8 cellular contexts compared by ENCODE assay signal in the genomic region with DNA sequence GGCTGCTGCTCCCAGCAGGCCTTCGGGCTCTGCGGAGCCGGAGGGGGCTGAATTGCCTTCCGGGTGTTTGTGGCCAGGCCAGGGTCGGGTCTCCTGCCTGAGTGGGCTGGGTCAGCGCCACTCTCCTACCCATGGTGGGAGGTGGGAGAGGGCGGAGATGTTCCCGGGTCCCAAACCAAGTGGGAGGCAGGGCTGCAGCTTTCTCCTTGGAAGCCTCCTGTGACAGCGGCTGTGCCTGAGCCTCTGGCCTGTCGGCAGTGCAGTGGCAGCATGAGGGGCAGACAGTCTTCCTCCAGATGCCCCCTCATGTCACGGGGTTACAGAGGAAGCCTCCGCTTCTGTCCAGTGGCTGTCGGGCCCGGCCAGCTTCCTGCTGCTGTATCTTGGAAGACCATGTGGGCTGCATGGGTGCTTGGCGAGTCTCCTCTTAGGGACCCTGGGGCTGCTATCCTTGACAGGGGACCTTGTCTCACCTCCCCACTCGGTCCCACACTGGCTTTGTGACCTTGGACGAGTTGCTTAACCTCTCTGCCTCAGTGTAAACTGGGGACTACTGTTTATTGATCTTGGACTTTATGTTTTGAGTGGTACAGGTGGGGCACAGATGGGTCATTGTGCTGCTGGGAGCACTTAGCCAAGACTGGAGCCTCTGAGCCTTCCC. TPM values are rescaled to one million over a fixed set of nuclear protein-coding genes. Genes with fewer than 3 reads are reported as not detected.
DNase-seq lines count a peak whose midpoint lies in the region; ATAC-seq lines count a peak whose summit lies in the region.

No MANE protein-coding gene starts in this region.

- intact Hi-C loops in Right ventricle myocardium inferior (cut with DNase I): loop anchor here (2.0 kb wide), 1 partner anchor 82 kb away; no protein-coding TSS in a partner anchor
- intact Hi-C loops in left cardiac atrium (cut with DNase I): loop anchor here (5.0 to 10.0 kb wide), 2 partner anchors 70 to 72 kb away; no protein-coding TSS in a partner anchor
- intact Hi-C loops in dendritic cell treated with granulocyte-macrophage colony-stimulating factor and Interleukin-4, amounts not matched to agents 40 ng/mL and 50 ng/mL, for 4 days (cut with micrococcal nuclease): loop anchor here (5.0 kb wide), 3 partner anchors 35 to 80 kb away; no protein-coding TSS in a partner anchor
- intact Hi-C loops in naive thymus-derived CD4-positive, alpha-beta T cell (cut with micrococcal nuclease): loop anchor here (1.0 to 2.0 kb wide), 6 partner anchors 14 to 83 kb away; no protein-coding TSS in a partner anchor
- intact Hi-C loops in aorta (cut with DNase I): loop anchor here (5.0 kb wide), 3 partner anchors 45 to 80 kb away; no protein-coding TSS in a partner anchor

- H3K9me3 ChIP-seq in naive thymus-derived CD4-positive, alpha-beta T cell (ENCODE audit: control insufficient read depth in 2 of 3, low read length in 3 of 3): no peaks in the 10 kb centered on the region
- H3K9me3 ChIP-seq in aorta (ENCODE audit: control insufficient read depth, low read length): no peaks in the 10 kb centered on the region

- H3K27ac Mint-ChIP-seq in dendritic cell treated with granulocyte-macrophage colony-stimulating factor and Interleukin-4, amounts not matched to agents 40 ng/mL and 50 ng/mL, for 4 days: peak overlapping the region; percentile 82
- peak overlapping the region; percentile 91 to 99 (median 97) for H3K27ac Mint-ChIP-seq in naive thymus-derived CD4-positive, alpha-beta T cell

- H3K27ac ChIP-seq in naive thymus-derived CD4-positive, alpha-beta T cell (ENCODE audit: low read depth, low read length): peak overlapping the region; percentile 78
- H3K27ac ChIP-seq in aorta (ENCODE audit: low read depth in 1 of 2, low read length in 2 of 2): peak overlapping the region; percentile 24 to 82

- WGBS in aorta, 2 donors: 4 to 6% methylated on average over 17 of the region's 17 CpGs

- peaks cover 0 to 28% (median 0%) of the 10 kb centered on the region in 3 experiments for H3K36me3 ChIP-seq in naive thymus-derived CD4-positive, alpha-beta T cell (ENCODE audit: control insufficient read depth in 2 of 3, insufficient read depth in 3 of 3, low read length in 3 of 3)
- H3K36me3 ChIP-seq in aorta (ENCODE audit: control insufficient read depth in 1 of 2, insufficient read depth in 2 of 2, low read length in 1 of 2): no peaks in the 10 kb centered on the region

- peak overlapping the region; percentile 95 for H3K4me3 Mint-ChIP-seq in dendritic cell treated with granulocyte-macrophage colony-stimulating factor and Interleukin-4, amounts not matched to agents 40 ng/mL and 50 ng/mL, for 4 days
- H3K4me3 Mint-ChIP-seq in naive thymus-derived CD4-positive, alpha-beta T cell: peak overlapping the region; percentile 89 to 100 (median 95)

- H3K4me1 Mint-ChIP-seq in dendritic cell treated with granulocyte-macrophage colony-stimulating factor and Interleukin-4, amounts not matched to agents 40 ng/mL and 50 ng/mL, for 4 days (ENCODE audit: low read depth): peaks cover 77% of the 10 kb centered on the region
- peaks cover 41 to 61% (median 51%) of the 10 kb centered on the region in 7 donors for H3K4me1 Mint-ChIP-seq in naive thymus-derived CD4-positive, alpha-beta T cell

- H3K27me3 Mint-ChIP-seq in dendritic cell treated with granulocyte-macrophage colony-stimulating factor and Interleukin-4, amounts not matched to agents 40 ng/mL and 50 ng/mL, for 4 days: no peaks in the 10 kb centered on the region
- H3K27me3 Mint-ChIP-seq in naive thymus-derived CD4-positive, alpha-beta T cell: no peaks in the 10 kb centered on the region

- POLR2A ChIA-PET in naive thymus-derived CD4-positive, alpha-beta T cell (lab: Charles Lee): interaction anchor here (0.6 to 10.1 kb wide), 22 partner anchors 9 to 617 kb away, joined by 3 to 244 read pairs (median 4); a partner anchor contains a TSS

- CTCF ChIA-PET in naive thymus-derived CD4-positive, alpha-beta T cell (lab: Charles Lee): interaction anchor here (0.9 to 3.7 kb wide), 6 partner anchors 9 to 71 kb away, joined by 3 to 16 read pairs (median 5); a partner anchor contains a TSS

- H3K27me3 ChIP-seq in naive thymus-derived CD4-positive, alpha-beta T cell (ENCODE audit: control insufficient read depth in 2 of 2, insufficient read depth in 2 of 2, low read length in 2 of 2): no peaks in the 10 kb centered on the region
- H3K27me3 ChIP-seq in aorta (ENCODE audit: control insufficient read depth in 1 of 2, insufficient read depth in 2 of 2, low read length in 1 of 2): no peaks in the 10 kb centered on the region

- peaks cover 46 to 62% of the 10 kb centered on the region in 2 donors for H3K4me1 ChIP-seq in naive thymus-derived CD4-positive, alpha-beta T cell (ENCODE audit: control insufficient read depth in 2 of 2, insufficient read depth in 2 of 2, low read length in 2 of 2)
- H3K4me1 ChIP-seq in aorta (ENCODE audit: control insufficient read depth in 1 of 2, insufficient read depth in 2 of 2, low read length in 2 of 2): peaks cover 0 to 6% of the 10 kb centered on the region in 2 donors

- H3K4me3 ChIP-seq in naive thymus-derived CD4-positive, alpha-beta T cell (ENCODE audit: low read length): peak overlapping the region; percentile 83
- peak overlapping the region; percentile 24 to 38 for H3K4me3 ChIP-seq in aorta (ENCODE audit: low read length in 2 of 2)

- ATAC-seq in Right ventricle myocardium inferior (no peak), left cardiac atrium (no peak), aorta (ENCODE audit: low FRiP score) (no peak), HG02973 (IDR thresholded peaks at IDR 0.05; ENCODE audit: unreplicated experiment) (no peak)
- ATAC-seq in naive thymus-derived CD4-positive, alpha-beta T cell: no peak

- DNase-seq in Right ventricle myocardium inferior (ENCODE audit: missing footprints) (peak; percentile 67), left cardiac atrium (no peak), aorta (peak; percentile 72 to 76), RPMI8226 (no peak)
- DNase-seq in naive thymus-derived CD4-positive, alpha-beta T cell: peak in 1 of 9 donors; percentile 37
- DNase-seq in effector CD8-positive, alpha-beta T cell (lab: John Stamatoyannopoulos, UW): no peak

- no peaks in the 10 kb centered on the region for H3K9me3 Mint-ChIP-seq in dendritic cell treated with granulocyte-macrophage colony-stimulating factor and Interleukin-4, amounts not matched to agents 40 ng/mL and 50 ng/mL, for 4 days
- H3K9me3 Mint-ChIP-seq in naive thymus-derived CD4-positive, alpha-beta T cell: peaks cover 0 to 15% (median 0%) of the 10 kb centered on the region in 11 donors

- peaks cover 79% of the 10 kb centered on the region for H3K36me3 Mint-ChIP-seq in dendritic cell treated with granulocyte-macrophage colony-stimulating factor and Interleukin-4, amounts not matched to agents 40 ng/mL and 50 ng/mL, for 4 days (ENCODE audit: low read depth)
- H3K36me3 Mint-ChIP-seq in naive thymus-derived CD4-positive, alpha-beta T cell: peaks cover 0 to 21% (median 7%) of the 10 kb centered on the region in 5 donors

RNA-seq across cellular contexts. Expression of a gene that starts 4.3 kb away (rescaled TPM):
- total RNA-seq in Right ventricle myocardium inferior (38.5 TPM), left cardiac atrium (10 to 100 TPM; 47.1 to 66.9 TPM), aorta (100 to 1,000 TPM; 114 to 129 TPM)
- 100 to 1,000 TPM in 2 of 5 experiments, 10 to 100 TPM in 3; 63.4 to 278 (median 97.9) TPM for total RNA-seq in naive thymus-derived CD4-positive, alpha-beta T cell
- under 1 TPM; 0.61 to 0.92 TPM for polyA plus RNA-seq in naive thymus-derived CD4-positive, alpha-beta T cell
- 10 to 100 TPM; 20.7 to 34.7 TPM for polyA plus RNA-seq in aorta

RNA-seq across cellular contexts. Expression of a gene that starts 37.8 kb away (rescaled TPM):
- total RNA-seq in Right ventricle myocardium inferior: 43.9 TPM
- 10 to 100 TPM; 35.4 to 41.4 TPM for total RNA-seq in left cardiac atrium
- 10 to 100 TPM; 43.2 to 56.2 (median 48.8) TPM for total RNA-seq in naive thymus-derived CD4-positive, alpha-beta T cell
- 10 to 100 TPM; 55.9 to 77.0 TPM for polyA plus RNA-seq in naive thymus-derived CD4-positive, alpha-beta T cell
- total RNA-seq in aorta: 10 to 100 TPM; 49.0 to 59.9 TPM
- polyA plus RNA-seq in aorta: 100 to 1,000 TPM in 1 of 2 donors, 10 to 100 TPM in 1; 61.2 to 124 TPM

Comparison
In these comparisons a context has a peak if more than half of its experiments do, and no peak if none do; other contexts are left out.
1. DNase-seq: peak in Right ventricle myocardium inferior (single experiment) and aorta (2 of 2); none in left cardiac atrium (single experiment), RPMI8226 (single experiment) and effector CD8-positive, alpha-beta T cell (single experiment).